In genomic region chr4:152590179-152591031, GRCh38 we compare ENCODE assay signal across 10 cellular contexts. TPM values are rescaled to one million over a fixed set of nuclear protein-coding genes. Genes with fewer than 3 reads are reported as not detected.
A peak's percentile ranks its signal among the peaks of the same experiment; 100 is the strongest.
DNase-seq lines count a peak whose midpoint lies in the region; ATAC-seq and TF ChIP-seq lines count a peak whose summit lies in the region.
"Had no signal": no experiment of that assay in that cellular context is flagged by ENCODE, and none has a peak within 500 bp of the region (broad histone marks: within the 10 kb centered on the region; RNA-seq: fewer than 3 reads in every experiment).

No MANE protein-coding gene starts in this region.

- POLR2A ChIA-PET in AG04450 (lab: Yijun Ruan, JAX): interaction anchor here (0.5 to 0.8 kb wide), 3 partner anchors 17 to 677 kb away, joined by 3 to 4 read pairs (median 4); no protein-coding TSS in a partner anchor

- peak overlapping the region; percentile 48 for H3K9ac ChIP-seq in SK-N-MC (ENCODE audit: insufficient read length)

- H3K27me3 ChIP-seq in AG04450 (ENCODE audit: control insufficient read depth, insufficient read depth, low read length): peaks cover 7% of the 10 kb centered on the region

- no peak overlapping the region for H3K27ac ChIP-seq in AG04450 (ENCODE audit: low read depth, low read length)
- H3K27ac ChIP-seq in SK-N-MC: peak overlapping the region; percentile 93
- H3K27ac ChIP-seq in coronary artery: no peak overlapping the region

- TF ChIP-seq CTCF in AG04450 (IDR thresholded peaks at IDR 0.05; ENCODE audit: low read depth, low read length) (no peak), coronary artery (IDR thresholded peaks at IDR 0.05) (no peak)

- H3K36me3 ChIP-seq in SK-N-MC (ENCODE audit: insufficient read depth, low read length): no peaks in the 10 kb centered on the region

- CTCF ChIA-PET in AG04450 (lab: Charles Lee): interaction anchor here (1.4 to 3.2 kb wide), 4 partner anchors 50 to 182 kb away, joined by 3 to 19 read pairs (median 9); no protein-coding TSS in a partner anchor

- H3K9me3 ChIP-seq in AG04450 (ENCODE audit: control insufficient read depth, insufficient read depth, low read length) (no peaks in the 10 kb centered on the region), SK-N-MC (ENCODE audit: low read depth, low read length) (no peaks in the 10 kb centered on the region)

- H3K4me3 ChIP-seq in AG04450 (ENCODE audit: low read depth, low read length): no peak overlapping the region
- H3K4me3 ChIP-seq in SK-N-MC: peak overlapping the region; percentile 26
- no peak overlapping the region for H3K4me3 ChIP-seq in coronary artery

- ATAC-seq in HG03095 (IDR thresholded peaks at IDR 0.05; ENCODE audit: unreplicated experiment) (no peak), HG03439 (IDR thresholded peaks at IDR 0.05; ENCODE audit: unreplicated experiment) (no peak)

- DNase-seq in AG04450 (ENCODE audit: low read depth, low spot score) (peak; percentile 81), HS-5 (ENCODE audit: low read depth) (peak; percentile 78), SK-N-MC (ENCODE audit: low read depth, low spot score) (peak; percentile 91), hepatic stellate cell (ENCODE audit: low spot score) (peak; percentile 58), coronary artery (ENCODE audit: low spot score) (no peak)
- DNase-seq in effector CD4-positive, alpha-beta T cell: no peak
- DNase-seq: Calu3, midbrain had no signal

RNA-seq across cellular contexts. Expression of gene FBXW7, which starts 54.5 kb away (rescaled TPM):
- 11.5 and 16.3 TPM in 2 replicates for polyA plus RNA-seq in AG04450 (2011; rRNA removed)
- 24.5 and 42.7 TPM in 2 replicates for polyA minus RNA-seq in AG04450 (2011; rRNA and poly(A)+ RNA removed)

Comparison
In these comparisons a context has a peak if more than half of its experiments do, and no peak if none do; other contexts are left out.
1. DNase-seq: peak in AG04450 (single experiment), HS-5 (single experiment), SK-N-MC (single experiment) and hepatic stellate cell (single experiment); none in effector CD4-positive, alpha-beta T cell (single experiment) and coronary artery (single experiment).